34 cellular contexts compared by ENCODE assay signal in genomic region chr14:96307434-96307833, GRCh38. TPM values are rescaled to one million over a fixed set of nuclear protein-coding genes. Genes with fewer than 3 reads are reported as not detected.
DNase-seq lines count a peak whose midpoint lies in the region; ATAC-seq, FAIRE-seq and TF ChIP-seq lines count a peak whose summit lies in the region.
"Had no signal": no experiment of that assay in that cellular context is flagged by ENCODE, and none has a peak within 500 bp of the region (broad histone marks: within the 10 kb centered on the region; RNA-seq: fewer than 3 reads in every experiment).

No MANE protein-coding gene starts in this region.

- H3K27me3 ChIP-seq in foreskin keratinocyte: no peaks in the 10 kb centered on the region
- H3K27me3 ChIP-seq: colonic mucosa, gastrocnemius medialis, neural progenitor cell had no signal

- DNase-seq in HTR-8/SVneo (ENCODE audit: insufficient read length, low spot score) (peak; percentile 3), foreskin keratinocyte (no peak), NCI-H2227 treated with DMSO at 0.1 percent for 48 hours (lab: John Stamatoyannopoulos, UW) (no peak)
- DNase-seq: activated CD4-positive, alpha-beta memory T cell treated with anti-CD3 and anti-CD28 coated beads for 36 hours; activated CD4-positive, CD25-positive, alpha-beta regulatory T cell treated with anti-CD3 and anti-CD28 coated beads, Interleukin-2, amount 50 U/mL, for 72 hours; activated CD8-positive, alpha-beta memory T cell treated with anti-CD3 and anti-CD28 coated beads, Interleukin-2, amount 50 U/mL, for 4 hours; activated naive CD4-positive, alpha-beta T cell treated with anti-CD3 and anti-CD28 coated beads, Interleukin-2, amount 50 U/mL, for 16 hours; amygdala; CD4-positive, CD25-positive, alpha-beta regulatory T cell; colonic mucosa; effector memory CD4-positive, alpha-beta T cell; EL; gastrocnemius medialis; hippocampal formation; left colon; mammary epithelial cell; MM.1S; NCI-H2029; NCI-H226; NCI-H774; posterior cingulate gyrus; SHP77 treated with DMSO at 0.1 percent for 48 hours; stimulated activated CD4-positive, alpha-beta T cell treated with anti-CD3 and anti-CD28 coated beads, Interleukin-4, amount 100 ng/mL, for 4 hours; substantia nigra had no signal

- ATAC-seq in foreskin keratinocyte (no peak), GM19455 (IDR thresholded peaks at IDR 0.05; ENCODE audit: unreplicated experiment) (no peak), HG02678 (IDR thresholded peaks at IDR 0.05; ENCODE audit: unreplicated experiment) (no peak)
- ATAC-seq: esophagus mucosa; gastrocnemius medialis; left colon; stimulated activated memory B cell treated with anti-CD40 and anti-IgM and Interleukin-4, amounts not matched to agents 10 μg/mL and 1 μg/mL and 100 μg/mL, for 72 hours had no signal

- no peaks in the 10 kb centered on the region for H3K4me1 ChIP-seq in foreskin keratinocyte
- H3K4me1 ChIP-seq: gastrocnemius medialis, neural progenitor cell had no signal

- TF ChIP-seq CTCF in C4-2B (conservative IDR thresholded peaks at IDR 0.05): peak; percentile 20
- TF ChIP-seq CTCF in VCaP (conservative IDR thresholded peaks at IDR 0.05): no peak
- TF ChIP-seq CTCF in foreskin keratinocyte (conservative IDR thresholded peaks at IDR 0.05): peak; percentile 1

- FAIRE-seq in HTR-8/SVneo (lab: Jason Lieb, UNC): no peak
- FAIRE-seq: GM12891 had no signal

- H3K27ac ChIP-seq in C4-2B (no peak overlapping the region), VCaP (peak overlapping the region; percentile 98; the same call in 1 of the 2 replicates), foreskin keratinocyte (no peak overlapping the region)
- H3K27ac ChIP-seq: colonic mucosa, gastrocnemius medialis, KMS-11, neural progenitor cell had no signal

RNA-seq across cellular contexts. Expression of gene BDKRB1, which starts 51.4 kb away (rescaled TPM):
- 5.0 and 5.4 TPM in 2 replicates for total RNA-seq in foreskin keratinocyte
- polyA plus RNA-seq in foreskin keratinocyte: 6.5 and 7.6 TPM in 2 replicates
- total RNA-seq: activated CD4-positive, alpha-beta memory T cell treated with anti-CD3 and anti-CD28 coated beads for 36 hours; activated T-helper 1 cell treated with anti-CD3 and anti-CD28 coated beads, Interleukin-12 subunit alpha, Interleukin-12 subunit beta, Interleukin-2, Interleukin-4 antibody, amounts not matched to agents 30 ng/mL and 10 ng/mL and 1 ng/mL, durations not matched to agents 14 hours and 24 hours and 36 hours; CD4-positive, CD25-positive, alpha-beta regulatory T cell; gastrocnemius medialis had no signal
- polyA plus RNA-seq: CD4-positive, CD25-positive, alpha-beta regulatory T cell had no signal

RNA-seq across cellular contexts. Expression of gene ATG2B, which starts 55.7 kb away (rescaled TPM):
- total RNA-seq in foreskin keratinocyte: 12.3 and 12.4 TPM in 2 replicates
- 1.1 and 1.2 TPM in 2 replicates for polyA plus RNA-seq in foreskin keratinocyte

RNA-seq across cellular contexts. Expression of gene GSKIP, which starts 55.9 kb away (rescaled TPM):
- total RNA-seq in foreskin keratinocyte: 21.8 and 23.0 TPM in 2 replicates
- 13.1 and 14.3 TPM in 2 replicates for polyA plus RNA-seq in foreskin keratinocyte
